ENCODE assay signal across 19 cellular contexts in genomic region chr3:32077260-32078084, GRCh38. TPM values are rescaled to one million over a fixed set of nuclear protein-coding genes. Genes with fewer than 3 reads are reported as not detected.
DNase-seq lines count a peak whose midpoint lies in the region; ATAC-seq lines count a peak whose summit lies in the region.
"Had no signal": no experiment of that assay in that cellular context is flagged by ENCODE, and none has a peak within 500 bp of the region (broad histone marks: within the 10 kb centered on the region; RNA-seq: fewer than 3 reads in every experiment).

No MANE protein-coding gene starts in this region.

- no peaks in the 10 kb centered on the region for H3K27me3 ChIP-seq in rectal smooth muscle tissue (ENCODE audit: control insufficient read depth, insufficient read depth, low read length)
- H3K27me3 ChIP-seq in H7 (ENCODE audit: control insufficient read depth, insufficient read depth, low read length) = no peaks in the 10 kb centered on the region
- H3K27me3 ChIP-seq: brain microvascular endothelial cell had no signal

- H3K4me3 ChIP-seq in rectal smooth muscle tissue (ENCODE audit: low read length) (peak overlapping the region; percentile 5), H7 (ENCODE audit: insufficient read depth, low read depth, low read length) (no peak overlapping the region)
- H3K4me3 ChIP-seq: HAP-1, SK-N-MC, smooth muscle cell had no signal

- H3K36me3 ChIP-seq in rectal smooth muscle tissue (ENCODE audit: control insufficient read depth, insufficient read depth, low read length) (no peaks in the 10 kb centered on the region), H7 (replicated peaks; ENCODE audit: control insufficient read depth, insufficient read depth, low read length) (no peaks in the 10 kb centered on the region)
- H3K36me3 ChIP-seq: brain microvascular endothelial cell, HAP-1 had no signal

- H3K4me1 ChIP-seq in rectal smooth muscle tissue (ENCODE audit: control insufficient read depth, insufficient read depth, low read length) = no peaks in the 10 kb centered on the region

- H3K9ac ChIP-seq in rectal smooth muscle tissue (ENCODE audit: low read length) = peak overlapping the region; percentile 10

- ATAC-seq in left ventricle myocardium superior (peak; percentile 43), HG03175 (IDR thresholded peaks at IDR 0.05; ENCODE audit: unreplicated experiment) (no peak)
- no peak for ATAC-seq in stimulated activated naive CD8-positive, alpha-beta T cell treated with anti-CD3 and anti-CD28 coated beads, Interleukin-15, Interleukin-2, amounts not matched to agents 100 U/mL and 50 U/mL, for 24 hours
- ATAC-seq: natural killer cell treated with Interleukin-12 subunit alpha and Interleukin-12 subunit beta and Interleukin-15 and Interleukin-18, amount 100 ng/mL, for 72 hours had no signal

- intact Hi-C loops in left ventricle myocardium superior (cut with micrococcal nuclease) = no loop called here

- peak; percentile 36 for DNase-seq in HT-29 (ENCODE audit: low spot score)
- DNase-seq in NCI-H526 treated with DMSO at 0.1 percent for 48 hours (lab: John Stamatoyannopoulos, UW) = peak; percentile 43
- DNase-seq in left ventricle myocardium superior = no peak
- no peak for DNase-seq in H7
- no peak for DNase-seq in stimulated activated naive CD8-positive, alpha-beta T cell treated with anti-CD3 and anti-CD28 coated beads, Interleukin-15, Interleukin-2, amounts not matched to agents 100 U/mL and 50 U/mL, for 24 hours
- no peak for DNase-seq in RPMI8226
- DNase-seq: activated naive CD4-positive, alpha-beta T cell treated with anti-CD3 and anti-CD28 coated beads for 36 hours; brain microvascular endothelial cell; C1 segment of cervical spinal cord; endodermal cell; kidney glomerular epithelial cell; MM.1S had no signal

- no peak overlapping the region for H3K27ac ChIP-seq in rectal smooth muscle tissue (ENCODE audit: low read depth, low read length)
- H3K27ac ChIP-seq: brain microvascular endothelial cell, SK-N-MC, VCaP had no signal

RNA-seq across cellular contexts. Expression of gene GPD1L, which starts 28.9 kb away (rescaled TPM):
- total RNA-seq in HT-29 (2014; rRNA removed; shearing (Covaris generic)) = 6.0 and 12.9 TPM in 2 replicates
- total RNA-seq in left ventricle myocardium superior = 246 TPM
- 2.0 and 2.8 TPM in 2 replicates for total RNA-seq in H7 (2014; rRNA removed; shearing (Covaris generic))

Comparison
In these comparisons a context has a peak if more than half of its experiments do, and no peak if none do; other contexts are left out.
1. DNase-seq: peak in HT-29 (single experiment) and NCI-H526 treated with DMSO at 0.1 percent for 48 hours (single experiment); none in left ventricle myocardium superior (single experiment), H7 (single experiment), stimulated activated naive CD8-positive, alpha-beta T cell treated with anti-CD3 and anti-CD28 coated beads, Interleukin-15, Interleukin-2, amounts not matched to agents 100 U/mL and 50 U/mL, for 24 hours (single experiment) and RPMI8226 (single experiment).
2. RNA of gene GPD1L, which starts 28.9 kb away (total RNA-seq): 246 TPM in left ventricle myocardium superior (single experiment); 6.0 to 12.9 TPM in HT-29 and 2.0 to 2.8 TPM in H7; every median in the first group is over 10 times any median in the second.